In the genomic region with DNA sequence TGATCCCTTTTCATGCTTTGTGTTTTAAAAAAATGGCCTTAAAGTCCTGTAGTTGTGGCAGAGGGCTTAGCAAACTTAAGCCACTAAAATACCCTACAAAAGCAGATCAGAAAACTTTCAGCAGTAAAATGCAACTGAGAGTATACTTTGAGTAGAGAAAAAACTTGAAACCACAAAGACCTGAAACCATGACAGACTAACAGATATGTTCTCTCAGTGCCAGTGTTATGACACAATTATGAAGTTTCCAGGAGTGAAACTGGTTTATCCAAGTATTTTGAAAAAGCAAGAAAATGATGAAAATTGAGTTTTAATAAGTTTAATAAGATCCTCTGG, we compare ENCODE assay signal across 10 cellular contexts.
DNase-seq lines count a peak whose midpoint lies in the region; ATAC-seq and TF ChIP-seq lines count a peak whose summit lies in the region.
"Had no signal": no experiment of that assay in that cellular context is flagged by ENCODE, and none has a peak within 500 bp of the region (broad histone marks: within the 10 kb centered on the region; RNA-seq: fewer than 3 reads in every experiment).

No MANE protein-coding gene starts in this region.

- no peak overlapping the region for H3K4me3 ChIP-seq in fibroblast of the aortic adventitia (ENCODE audit: low read depth, low read length)
- H3K4me3 ChIP-seq: upper lobe of right lung had no signal

- intact Hi-C loops in head of caudate nucleus (cut with DNase I): no loop called here
- intact Hi-C loops in Right ventricle myocardium superior (cut with DNase I): no loop called here

- peak; percentile 81 for ATAC-seq in GM18868 (IDR thresholded peaks at IDR 0.05; ENCODE audit: unreplicated experiment)
- ATAC-seq in GM21737 (IDR thresholded peaks at IDR 0.05; ENCODE audit: unreplicated experiment): peak; percentile 80
- peak; percentile 85 for ATAC-seq in HG03457 (IDR thresholded peaks at IDR 0.05; ENCODE audit: unreplicated experiment)
- ATAC-seq in Right ventricle myocardium superior (ENCODE audit: poor library complexity): no peak
- ATAC-seq: upper lobe of right lung had no signal

- DNase-seq in fibroblast of the aortic adventitia (ENCODE audit: low read depth) (peak; percentile 41), head of caudate nucleus (no peak), Right ventricle myocardium superior (no peak), T1000 (lab: John Stamatoyannopoulos, UW) (no peak), germinal center (ENCODE audit: low spot score) (no peak)
- DNase-seq: islet precursor cell, upper lobe of right lung had no signal

- TF ChIP-seq CTCF in fibroblast of the aortic adventitia (IDR thresholded peaks at IDR 0.05; ENCODE audit: insufficient read depth, low read length): no peak
